Comparison of ENCODE assay signal across 8 cellular contexts in the genomic region with DNA sequence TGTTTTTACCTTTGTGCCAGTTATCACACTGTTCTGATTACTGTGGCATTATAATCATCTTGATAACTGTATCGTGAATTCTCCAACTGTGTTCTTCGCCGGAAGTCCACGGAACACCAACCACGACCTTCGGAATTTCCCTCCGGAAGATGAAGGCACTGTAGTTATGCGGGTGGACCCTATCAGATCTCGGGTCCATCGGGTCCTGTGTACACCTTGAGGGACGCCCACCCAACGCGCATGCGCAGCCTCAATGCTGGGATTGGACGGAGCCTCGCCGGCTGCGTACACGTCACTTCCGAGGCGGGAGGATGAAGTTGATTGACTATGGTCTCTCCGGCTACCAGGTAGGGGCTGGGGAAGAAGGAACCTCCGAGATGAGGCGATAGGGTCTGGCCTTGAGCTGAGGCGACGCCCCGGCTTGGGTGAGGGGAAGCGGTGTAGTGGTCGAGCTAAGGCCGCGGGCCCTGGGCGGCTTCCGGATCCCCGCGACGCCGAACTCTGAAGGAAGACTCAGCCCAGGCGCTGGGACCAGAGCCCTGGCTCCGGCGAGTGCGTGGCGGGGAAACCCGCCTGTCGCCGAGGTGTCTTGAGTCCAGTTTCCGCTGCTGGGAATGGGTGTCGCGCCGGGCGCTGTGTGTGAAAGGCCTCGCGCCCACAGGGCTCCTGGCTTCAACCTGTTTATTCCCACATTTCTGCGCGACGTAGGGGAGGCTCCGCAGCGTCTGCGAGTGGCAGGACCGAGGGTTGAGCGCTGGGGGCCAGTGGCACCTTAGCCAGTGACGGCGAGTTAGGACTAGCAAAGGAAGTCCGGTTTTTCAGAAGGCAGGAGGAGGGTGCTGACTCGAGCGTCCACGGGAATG. TPM values are rescaled to one million over a fixed set of nuclear protein-coding genes. Genes with fewer than 3 reads are reported as not detected.
DNase-seq lines count a peak whose midpoint lies in the region; TF ChIP-seq lines count a peak whose summit lies in the region.

A gene with protein sequence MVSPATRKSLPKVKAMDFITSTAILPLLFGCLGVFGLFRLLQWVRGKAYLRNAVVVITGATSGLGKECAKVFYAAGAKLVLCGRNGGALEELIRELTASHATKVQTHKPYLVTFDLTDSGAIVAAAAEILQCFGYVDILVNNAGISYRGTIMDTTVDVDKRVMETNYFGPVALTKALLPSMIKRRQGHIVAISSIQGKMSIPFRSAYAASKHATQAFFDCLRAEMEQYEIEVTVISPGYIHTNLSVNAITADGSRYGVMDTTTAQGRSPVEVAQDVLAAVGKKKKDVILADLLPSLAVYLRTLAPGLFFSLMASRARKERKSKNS (plus strand): TSS at position 320 of the 863 bp plus-strand sequence. CDS start 8 bp downstream, at position 328.

- H3K4me3 ChIP-seq in fibroblast of pulmonary artery (replicated peaks; ENCODE audit: low read depth, low read length), result peak within 1 kb of the TSS; percentile 96

- H3K4me3 Mint-ChIP-seq in nephron, result peak within 1 kb of the TSS; percentile 91 to 97 (median 94)
- peak within 1 kb of the TSS; percentile 87 for H3K4me3 Mint-ChIP-seq in stimulated activated naive CD8-positive, alpha-beta T cell treated with anti-CD3 and anti-CD28 coated beads, Interleukin-15, Interleukin-2, amounts not matched to agents 100 ng/mL and 50 ng/mL, for 24 hours

- peak within 1 kb of the TSS; percentile 55 to 91 (median 83) for H3K27ac Mint-ChIP-seq in nephron
- peak within 1 kb of the TSS; percentile 93 for H3K27ac Mint-ChIP-seq in stimulated activated naive CD8-positive, alpha-beta T cell treated with anti-CD3 and anti-CD28 coated beads, Interleukin-15, Interleukin-2, amounts not matched to agents 100 ng/mL and 50 ng/mL, for 24 hours

- DNase-seq in EL, result peak; percentile 95
- peak; percentile 96 for DNase-seq in H4 (ENCODE audit: low spot score)
- peak; percentile 97 for DNase-seq in LoVo (ENCODE audit: low spot score)
- peak; percentile 93 for DNase-seq in activated effector memory CD4-positive, alpha-beta T cell treated with Interleukin-2 at 50 U/mL for 16 hours
- peak; percentile 91 for DNase-seq in fibroblast of pulmonary artery (ENCODE audit: low read depth)

- peaks cover 1% of the 10 kb centered on the region for H3K36me3 Mint-ChIP-seq in nephron (ENCODE audit: low read depth)
- H3K36me3 Mint-ChIP-seq in stimulated activated naive CD8-positive, alpha-beta T cell treated with anti-CD3 and anti-CD28 coated beads, Interleukin-15, Interleukin-2, amounts not matched to agents 100 ng/mL and 50 ng/mL, for 24 hours (ENCODE audit: low read depth), result peaks cover 4% of the 10 kb centered on the region

- peaks cover 14% of the 10 kb centered on the region for H3K27me3 Mint-ChIP-seq in nephron (ENCODE audit: low read depth)
- no peaks in the 10 kb centered on the region for H3K27me3 Mint-ChIP-seq in stimulated activated naive CD8-positive, alpha-beta T cell treated with anti-CD3 and anti-CD28 coated beads, Interleukin-15, Interleukin-2, amounts not matched to agents 100 ng/mL and 50 ng/mL, for 24 hours

- no peak for TF ChIP-seq CTCF in fibroblast of pulmonary artery (IDR thresholded peaks at IDR 0.05; ENCODE audit: low read length, missing control alignments)
- TF ChIP-seq CTCF in nephron (IDR thresholded peaks at IDR 0.05; ENCODE audit: unreplicated experiment in 3 of 3), result no peak

- TF ChIP-seq POLR2A in Raji (IDR thresholded peaks at IDR 0.05; ENCODE audit: insufficient read depth, low read depth, low read length), result peak; percentile 90

- peaks cover under 1% of the 10 kb centered on the region for H3K9me3 Mint-ChIP-seq in nephron
- H3K9me3 Mint-ChIP-seq in stimulated activated naive CD8-positive, alpha-beta T cell treated with anti-CD3 and anti-CD28 coated beads, Interleukin-15, Interleukin-2, amounts not matched to agents 100 ng/mL and 50 ng/mL, for 24 hours, result no peaks in the 10 kb centered on the region

- peaks cover 18% of the 10 kb centered on the region for H3K4me1 Mint-ChIP-seq in nephron
- peaks cover 40% of the 10 kb centered on the region for H3K4me1 Mint-ChIP-seq in stimulated activated naive CD8-positive, alpha-beta T cell treated with anti-CD3 and anti-CD28 coated beads, Interleukin-15, Interleukin-2, amounts not matched to agents 100 ng/mL and 50 ng/mL, for 24 hours (ENCODE audit: low read depth)

RNA-seq across cellular contexts. Expression of the gene that starts here (rescaled TPM):
- 16.2 and 37.0 TPM in 2 replicates for total RNA-seq in H4 (2014; rRNA removed; shearing (Covaris generic))

Comparison
In these comparisons a context has a peak if more than half of its experiments do, and no peak if none do; other contexts are left out.
1. Peak in every context shown above with its lines: DNase-seq and H3K4me3 ChIP-seq.